ENCODE assay signal across 20 cellular contexts in genomic region chr14:83842536-83842935, GRCh38.
DNase-seq lines count a peak whose midpoint lies in the region.
"Had no signal": no experiment of that assay in that cellular context is flagged by ENCODE, and none has a peak within 500 bp of the region (broad histone marks: within the 10 kb centered on the region; RNA-seq: fewer than 3 reads in every experiment).

No MANE protein-coding gene starts in this region.

- DNase-seq in NCI-H2081 (lab: John Stamatoyannopoulos, UW) (peak; percentile 11 to 39), NCI-H2081 treated with DMSO at 0.1 percent for 48 hours (lab: John Stamatoyannopoulos, UW) (no peak), NCI-H187 treated with DMSO at 0.1 percent for 48 hours (lab: John Stamatoyannopoulos, UW) (peak; percentile 39), NCI-H69 (lab: John Stamatoyannopoulos, UW) (peak; percentile 99), SKM-1 treated with dmso at 0.1 percent for 144 hours (lab: John Stamatoyannopoulos, UW; ENCODE audit: unreplicated experiment) (no peak), NAMALWA (ENCODE audit: low spot score) (no peak), posterior vena cava (ENCODE audit: low spot score) (no peak)
- no peak for DNase-seq in stimulated activated CD4-positive, alpha-beta T cell treated with anti-CD3 and anti-CD28 coated beads, Interleukin-4, amount 100 ng/mL, for 1 hour
- DNase-seq: activated CD4-positive, alpha-beta memory T cell treated with anti-CD3 and anti-CD28 coated beads for 36 hours; activated CD8-positive, alpha-beta memory T cell treated with anti-CD3 and anti-CD28 coated beads, Interleukin-2, amount 50 U/mL, for 4 hours; activated naive CD4-positive, alpha-beta T cell treated with anti-CD3 and anti-CD28 coated beads for 36 hours; adrenal gland; Caco-2; mammary epithelial cell; mucosa of descending colon; natural killer cell; NCI-H510A; Right ventricle myocardium superior; stimulated activated CD4-positive, alpha-beta T cell treated with anti-CD3 and anti-CD28 coated beads, Interleukin-15, amount 100 ng/mL, for 24 hours; substantia nigra had no signal

- intact Hi-C loops in posterior vena cava (cut with DNase I), result no loop called here

Comparison
In these comparisons a context has a peak if more than half of its experiments do, and no peak if none do; other contexts are left out.
1. DNase-seq: peak in NCI-H2081 (2 of 2), NCI-H187 treated with DMSO at 0.1 percent for 48 hours (single experiment) and NCI-H69 (single experiment); none in NCI-H2081 treated with DMSO at 0.1 percent for 48 hours (single experiment), SKM-1 treated with dmso at 0.1 percent for 144 hours (single experiment), NAMALWA (single experiment), stimulated activated CD4-positive, alpha-beta T cell treated with anti-CD3 and anti-CD28 coated beads, Interleukin-4, amount 100 ng/mL, for 1 hour (single experiment) and posterior vena cava (single experiment).